ENCODE assay signal across 12 cellular contexts in the genomic region with DNA sequence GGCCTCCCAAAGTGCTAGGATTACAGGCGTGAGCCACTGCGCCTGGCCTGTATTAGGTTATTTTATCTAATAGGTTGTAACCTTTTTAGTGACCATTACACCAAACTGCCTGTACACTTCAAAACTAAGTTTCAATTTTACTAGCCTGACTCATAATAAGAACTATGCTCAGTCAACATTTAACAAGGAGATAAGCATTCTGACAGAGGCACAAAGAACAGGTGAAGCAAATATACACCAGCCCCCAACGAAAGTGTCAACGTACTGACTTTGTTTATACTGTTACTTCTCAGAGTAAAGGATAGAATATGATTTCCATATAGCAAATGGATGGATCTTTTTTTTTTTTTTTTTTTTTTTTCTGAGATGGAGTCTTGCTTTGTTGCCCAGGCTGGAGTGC.
DNase-seq lines count a peak whose midpoint lies in the region; ATAC-seq, FAIRE-seq and TF ChIP-seq lines count a peak whose summit lies in the region.
"Had no signal": no experiment of that assay in that cellular context is flagged by ENCODE, and none has a peak within 500 bp of the region (broad histone marks: within the 10 kb centered on the region; RNA-seq: fewer than 3 reads in every experiment).

No MANE protein-coding gene starts in this region.

- no peak overlapping the region for H3K4me3 ChIP-seq in HAP-1

- H3K27me3 ChIP-seq in HAP-1 (ENCODE audit: low read depth): no peaks in the 10 kb centered on the region

- H3K36me3 ChIP-seq in HAP-1 (replicated peaks): no peaks in the 10 kb centered on the region

- H3K9me3 ChIP-seq in HAP-1: no peaks in the 10 kb centered on the region

- peak; percentile 84 for FAIRE-seq in GM12892 (lab: Jason Lieb, UNC)

- peaks cover 41% of the 10 kb centered on the region for H3K4me1 ChIP-seq in HAP-1

- peak; percentile 99 for ATAC-seq in GM19395 (IDR thresholded peaks at IDR 0.05; ENCODE audit: unreplicated experiment)
- peak; percentile 94 for ATAC-seq in HG02840 (IDR thresholded peaks at IDR 0.05; ENCODE audit: low FRiP score, unreplicated experiment)
- peak; percentile 98 for ATAC-seq in HG03520 (IDR thresholded peaks at IDR 0.05; ENCODE audit: unreplicated experiment)
- ATAC-seq in SK-N-SH treated with all-trans-retinoic acid at 6 μM for 48 hours: no peak

- peak; percentile 25 for DNase-seq in GM12892 (ENCODE audit: insufficient read length)
- DNase-seq in HAP-1 (ENCODE audit: low spot score in 2 of 2): no peak
- no peak for DNase-seq in stimulated activated CD4-positive, alpha-beta T cell treated with anti-CD3 and anti-CD28 coated beads, Interleukin-4, amount 100 ng/mL, for 1 hour
- DNase-seq in NCI-H2029 (lab: John Stamatoyannopoulos, UW): no peak
- DNase-seq: activated CD4-positive, CD25-positive, alpha-beta regulatory T cell; activated naive CD4-positive, alpha-beta T cell treated with Interleukin-2 at 50 U/mL for 16 hours; GDM1; retina had no signal

- in situ Hi-C loops in HAP-1 (cut with MboI; ENCODE audit: low sequenced_read_pairs): no loop called here

- TF ChIP-seq POLR2A in GM12892 (IDR thresholded peaks at IDR 0.05; ENCODE audit: low read depth, low read length): no peak

TF ChIP-seq in SK-N-SH treated with all-trans-retinoic acid at 6 μM for 48 hours, 23 proteins besides CTCF, POLR2A, EP300 and RAD21:
- TF ChIP-seq PPARA (CRISPR knock-in tag; IDR thresholded peaks at IDR 0.05; ENCODE audit: borderline replicate concordance): no peak
- no peak for TF ChIP-seq ZNF565 (CRISPR knock-in tag; conservative IDR thresholded peaks at IDR 0.05; ENCODE audit: low read depth)
- TF ChIP-seq ARNTL (CRISPR knock-in tag; IDR thresholded peaks at IDR 0.05; ENCODE audit: borderline replicate concordance, low read depth): no peak
- no peak for TF ChIP-seq ZNF70 (CRISPR knock-in tag; IDR thresholded peaks at IDR 0.05)
- no peak for TF ChIP-seq SNAI2 (CRISPR knock-in tag; IDR thresholded peaks at IDR 0.05)
- TF ChIP-seq ESRRG (CRISPR knock-in tag; IDR thresholded peaks at IDR 0.05): no peak
- TF ChIP-seq BACH2 (CRISPR knock-in tag; IDR thresholded peaks at IDR 0.05; ENCODE audit: borderline replicate concordance): no peak
- no peak for TF ChIP-seq TOX (CRISPR knock-in tag; IDR thresholded peaks at IDR 0.05; ENCODE audit: borderline replicate concordance)
- TF ChIP-seq, protein P1, sequence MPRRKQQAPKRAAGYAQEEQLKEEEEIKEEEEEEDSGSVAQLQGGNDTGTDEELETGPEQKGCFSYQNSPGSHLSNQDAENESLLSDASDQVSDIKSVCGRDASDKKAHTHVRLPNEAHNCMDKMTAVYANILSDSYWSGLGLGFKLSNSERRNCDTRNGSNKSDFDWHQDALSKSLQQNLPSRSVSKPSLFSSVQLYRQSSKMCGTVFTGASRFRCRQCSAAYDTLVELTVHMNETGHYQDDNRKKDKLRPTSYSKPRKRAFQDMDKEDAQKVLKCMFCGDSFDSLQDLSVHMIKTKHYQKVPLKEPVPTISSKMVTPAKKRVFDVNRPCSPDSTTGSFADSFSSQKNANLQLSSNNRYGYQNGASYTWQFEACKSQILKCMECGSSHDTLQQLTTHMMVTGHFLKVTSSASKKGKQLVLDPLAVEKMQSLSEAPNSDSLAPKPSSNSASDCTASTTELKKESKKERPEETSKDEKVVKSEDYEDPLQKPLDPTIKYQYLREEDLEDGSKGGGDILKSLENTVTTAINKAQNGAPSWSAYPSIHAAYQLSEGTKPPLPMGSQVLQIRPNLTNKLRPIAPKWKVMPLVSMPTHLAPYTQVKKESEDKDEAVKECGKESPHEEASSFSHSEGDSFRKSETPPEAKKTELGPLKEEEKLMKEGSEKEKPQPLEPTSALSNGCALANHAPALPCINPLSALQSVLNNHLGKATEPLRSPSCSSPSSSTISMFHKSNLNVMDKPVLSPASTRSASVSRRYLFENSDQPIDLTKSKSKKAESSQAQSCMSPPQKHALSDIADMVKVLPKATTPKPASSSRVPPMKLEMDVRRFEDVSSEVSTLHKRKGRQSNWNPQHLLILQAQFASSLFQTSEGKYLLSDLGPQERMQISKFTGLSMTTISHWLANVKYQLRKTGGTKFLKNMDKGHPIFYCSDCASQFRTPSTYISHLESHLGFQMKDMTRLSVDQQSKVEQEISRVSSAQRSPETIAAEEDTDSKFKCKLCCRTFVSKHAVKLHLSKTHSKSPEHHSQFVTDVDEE (CRISPR knock-in tag; IDR thresholded peaks at IDR 0.05): no peak
- no peak for TF ChIP-seq ZC3H10 (CRISPR knock-in tag; IDR thresholded peaks at IDR 0.05)
- TF ChIP-seq ZNF8 (CRISPR knock-in tag; IDR thresholded peaks at IDR 0.05): no peak
- TF ChIP-seq OSR1 (CRISPR knock-in tag; IDR thresholded peaks at IDR 0.05): no peak
- no peak for TF ChIP-seq CSDC2 (CRISPR knock-in tag; IDR thresholded peaks at IDR 0.05)
- TF ChIP-seq RARB (CRISPR knock-in tag; IDR thresholded peaks at IDR 0.05): no peak
- no peak for TF ChIP-seq TCF4 (CRISPR knock-in tag; IDR thresholded peaks at IDR 0.05; ENCODE audit: borderline replicate concordance)
- TF ChIP-seq, protein P2, sequence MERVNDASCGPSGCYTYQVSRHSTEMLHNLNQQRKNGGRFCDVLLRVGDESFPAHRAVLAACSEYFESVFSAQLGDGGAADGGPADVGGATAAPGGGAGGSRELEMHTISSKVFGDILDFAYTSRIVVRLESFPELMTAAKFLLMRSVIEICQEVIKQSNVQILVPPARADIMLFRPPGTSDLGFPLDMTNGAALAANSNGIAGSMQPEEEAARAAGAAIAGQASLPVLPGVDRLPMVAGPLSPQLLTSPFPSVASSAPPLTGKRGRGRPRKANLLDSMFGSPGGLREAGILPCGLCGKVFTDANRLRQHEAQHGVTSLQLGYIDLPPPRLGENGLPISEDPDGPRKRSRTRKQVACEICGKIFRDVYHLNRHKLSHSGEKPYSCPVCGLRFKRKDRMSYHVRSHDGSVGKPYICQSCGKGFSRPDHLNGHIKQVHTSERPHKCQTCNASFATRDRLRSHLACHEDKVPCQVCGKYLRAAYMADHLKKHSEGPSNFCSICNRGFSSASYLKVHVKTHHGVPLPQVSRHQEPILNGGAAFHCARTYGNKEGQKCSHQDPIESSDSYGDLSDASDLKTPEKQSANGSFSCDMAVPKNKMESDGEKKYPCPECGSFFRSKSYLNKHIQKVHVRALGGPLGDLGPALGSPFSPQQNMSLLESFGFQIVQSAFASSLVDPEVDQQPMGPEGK (CRISPR knock-in tag; IDR thresholded peaks at IDR 0.05; ENCODE audit: borderline replicate concordance): no peak
TF ChIP-seq in SK-N-SH treated with all-trans-retinoic acid at 6 μM for 48 hours: peak in this region for 0.
